ENCODE assay signal across 12 cellular contexts in the genomic region with DNA sequence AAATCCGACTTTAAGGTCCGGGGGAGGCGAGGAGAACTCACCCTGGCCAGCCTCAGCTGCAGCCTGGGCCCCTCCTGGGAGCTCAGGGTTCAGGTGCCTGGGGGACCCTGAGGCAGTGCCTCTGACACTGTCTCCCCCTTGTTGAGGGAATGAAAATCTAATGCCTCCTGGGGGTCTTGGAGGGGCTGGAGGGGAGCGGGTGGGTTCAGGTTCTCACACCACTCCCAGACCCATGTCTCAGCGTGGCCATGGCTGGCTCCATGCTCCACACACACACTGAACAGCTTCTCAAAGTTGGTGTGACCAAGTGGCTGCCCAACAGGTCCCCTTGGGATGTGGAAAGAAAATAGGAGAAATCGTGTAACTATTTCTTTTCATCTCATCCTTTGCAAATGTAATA. TPM values are rescaled to one million over a fixed set of nuclear protein-coding genes. Genes with fewer than 3 reads are reported as not detected.
DNase-seq lines count a peak whose midpoint lies in the region; ATAC-seq and TF ChIP-seq lines count a peak whose summit lies in the region.
"Had no signal": no experiment of that assay in that cellular context is flagged by ENCODE, and none has a peak within 500 bp of the region (broad histone marks: within the 10 kb centered on the region; RNA-seq: fewer than 3 reads in every experiment).

No MANE protein-coding gene starts in this region.

- H3K9me3 ChIP-seq in neuronal stem cell (replicated peaks in 1 of 2; ENCODE audit: control insufficient read depth in 2 of 2, insufficient read depth in 1 of 2, low read depth in 1 of 2, low read length in 2 of 2) = no peaks in the 10 kb centered on the region
- H3K9me3 ChIP-seq: body of pancreas, upper lobe of left lung had no signal

- no peak overlapping the region for H3K27ac Mint-ChIP-seq in stimulated activated naive CD8-positive, alpha-beta T cell treated with anti-CD3 and anti-CD28 coated beads, Interleukin-15, Interleukin-2, amounts not matched to agents 100 ng/mL and 50 ng/mL, for 24 hours
- H3K27ac Mint-ChIP-seq: activated T-cell treated with anti-CD3 and anti-CD28 coated beads, Interleukin-2, amount 50 U/mL, for 24 hours had no signal

- no peak overlapping the region for H3K23ac ChIP-seq in neuronal stem cell (ENCODE audit: low read depth, low read length, poor library complexity)

- no peak overlapping the region for H3K4me2 ChIP-seq in neuronal stem cell (ENCODE audit: insufficient read depth, low read length, poor library complexity, severe bottlenecking)

- no peak overlapping the region for H4K91ac ChIP-seq in neuronal stem cell (ENCODE audit: low read depth, low read length, poor library complexity)

- no peaks in the 10 kb centered on the region for H3K36me3 ChIP-seq in neuronal stem cell (replicated peaks in 1 of 2; ENCODE audit: control insufficient read depth in 2 of 2, insufficient read depth in 2 of 2, low read length in 2 of 2)
- H3K36me3 ChIP-seq: upper lobe of left lung had no signal

- no peaks in the 10 kb centered on the region for H3K36me3 Mint-ChIP-seq in stimulated activated naive CD8-positive, alpha-beta T cell treated with anti-CD3 and anti-CD28 coated beads, Interleukin-15, Interleukin-2, amounts not matched to agents 100 ng/mL and 50 ng/mL, for 24 hours (ENCODE audit: low read depth)

- H2BK5ac ChIP-seq in neuronal stem cell (ENCODE audit: low read length) = no peak overlapping the region

- DNase-seq in stimulated activated naive CD8-positive, alpha-beta T cell treated with anti-CD3 and anti-CD28 coated beads, Interleukin-15, Interleukin-2, amounts not matched to agents 100 U/mL and 50 U/mL, for 24 hours = no peak
- DNase-seq in fibroblast of villous mesenchyme (ENCODE audit: low read depth) (no peak), neuronal stem cell (ENCODE audit: low spot score) (no peak)
- DNase-seq: activated T-cell treated with anti-CD3 and anti-CD28 coated beads, Interleukin-2, amount 50 U/mL, for 24 hours; body of pancreas; midbrain; upper lobe of left lung had no signal

- no peaks in the 10 kb centered on the region for H3K79me1 ChIP-seq in neuronal stem cell (ENCODE audit: low read depth, low read length)

- no peak overlapping the region for H3K9ac ChIP-seq in neuronal stem cell (ENCODE audit: low read depth, low read length, poor library complexity)

- no peaks in the 10 kb centered on the region for H3K9me3 Mint-ChIP-seq in stimulated activated naive CD8-positive, alpha-beta T cell treated with anti-CD3 and anti-CD28 coated beads, Interleukin-15, Interleukin-2, amounts not matched to agents 100 ng/mL and 50 ng/mL, for 24 hours
- H3K9me3 Mint-ChIP-seq: activated T-cell treated with anti-CD3 and anti-CD28 coated beads, Interleukin-2, amount 50 U/mL, for 24 hours had no signal

- H3K4me1 Mint-ChIP-seq in stimulated activated naive CD8-positive, alpha-beta T cell treated with anti-CD3 and anti-CD28 coated beads, Interleukin-15, Interleukin-2, amounts not matched to agents 100 ng/mL and 50 ng/mL, for 24 hours (ENCODE audit: low read depth) = no peaks in the 10 kb centered on the region

- WGBS in neuronal stem cell (ENCODE audit: extremely low coverage in 2 of 2, insufficient read length in 2 of 2, insufficient replicate concordance in 1 of 2), 2 donors = no CpG with 5 or more reads among the region's 6 CpGs

- H3K4me3 ChIP-seq in fibroblast of villous mesenchyme (ENCODE audit: low read depth, low read length) = peak overlapping the region; percentile 72
- no peak overlapping the region for H3K4me3 ChIP-seq in neuronal stem cell (ENCODE audit: low read length in 2 of 2)
- H3K4me3 ChIP-seq: body of pancreas had no signal

- no peak overlapping the region for H2BK120ac ChIP-seq in neuronal stem cell (ENCODE audit: low read depth, low read length)

- no peak overlapping the region for H3K4ac ChIP-seq in neuronal stem cell (ENCODE audit: low read length)

- peaks cover 11 to 23% of the 10 kb centered on the region in 2 donors for H3K4me1 ChIP-seq in neuronal stem cell (ENCODE audit: control insufficient read depth in 2 of 2, insufficient read depth in 1 of 2, low read depth in 1 of 2, low read length in 2 of 2)

- no peak overlapping the region for H3K27ac ChIP-seq in neuronal stem cell (replicated peaks; ENCODE audit: low read length)

- ATAC-seq in stimulated activated naive CD8-positive, alpha-beta T cell treated with anti-CD3 and anti-CD28 coated beads, Interleukin-15, Interleukin-2, amounts not matched to agents 100 U/mL and 50 U/mL, for 24 hours = no peak
- ATAC-seq in GM21381 (IDR thresholded peaks at IDR 0.05; ENCODE audit: unreplicated experiment) (no peak), SK-N-SH treated with all-trans-retinoic acid at 6 μM for 48 hours (no peak), HG03135 (IDR thresholded peaks at IDR 0.05; ENCODE audit: unreplicated experiment) (no peak), GM21723 (IDR thresholded peaks at IDR 0.05; ENCODE audit: unreplicated experiment) (no peak)
- ATAC-seq: body of pancreas had no signal

- H3K27me3 ChIP-seq in neuronal stem cell (ENCODE audit: control insufficient read depth in 3 of 3, insufficient read depth in 3 of 3, low read depth in 1 of 3, low read length in 3 of 3) = peaks cover 9 to 77% (median 41%) of the 10 kb centered on the region in 3 experiments

- peak overlapping the region; percentile 89 for H2AFZ ChIP-seq in neuronal stem cell (ENCODE audit: low read length)

- no peak overlapping the region for H4K8ac ChIP-seq in neuronal stem cell (ENCODE audit: low read depth, low read length)

- no peak overlapping the region for H3K14ac ChIP-seq in neuronal stem cell (ENCODE audit: low read length)

- H2BK12ac ChIP-seq in neuronal stem cell (ENCODE audit: low read length) = no peak overlapping the region

- peak overlapping the region; percentile 50 for H2AK5ac ChIP-seq in neuronal stem cell (ENCODE audit: low read depth, low read length)

- no peak for TF ChIP-seq CTCF in fibroblast of villous mesenchyme (IDR thresholded peaks at IDR 0.05; ENCODE audit: insufficient read depth, low read depth, low read length)

- H3K27me3 Mint-ChIP-seq in stimulated activated naive CD8-positive, alpha-beta T cell treated with anti-CD3 and anti-CD28 coated beads, Interleukin-15, Interleukin-2, amounts not matched to agents 100 ng/mL and 50 ng/mL, for 24 hours = peaks cover 41% of the 10 kb centered on the region

- peak overlapping the region; percentile 59 for H2BK15ac ChIP-seq in neuronal stem cell (ENCODE audit: low read length)

- H3K4me3 Mint-ChIP-seq in stimulated activated naive CD8-positive, alpha-beta T cell treated with anti-CD3 and anti-CD28 coated beads, Interleukin-15, Interleukin-2, amounts not matched to agents 100 ng/mL and 50 ng/mL, for 24 hours = peak overlapping the region; percentile 51
- H3K4me3 Mint-ChIP-seq: activated T-cell treated with anti-CD3 and anti-CD28 coated beads, Interleukin-2, amount 50 U/mL, for 24 hours had no signal

- no peak overlapping the region for H3K18ac ChIP-seq in neuronal stem cell (ENCODE audit: low read length)

TF ChIP-seq in SK-N-SH treated with all-trans-retinoic acid at 6 μM for 48 hours, 23 proteins besides CTCF, POLR2A, EP300 and RAD21 (continues in another document):
- no peak for TF ChIP-seq ZNF70 (CRISPR knock-in tag; IDR thresholded peaks at IDR 0.05)
- TF ChIP-seq BACH2 (CRISPR knock-in tag; IDR thresholded peaks at IDR 0.05; ENCODE audit: borderline replicate concordance) = no peak
- TF ChIP-seq, protein P1, sequence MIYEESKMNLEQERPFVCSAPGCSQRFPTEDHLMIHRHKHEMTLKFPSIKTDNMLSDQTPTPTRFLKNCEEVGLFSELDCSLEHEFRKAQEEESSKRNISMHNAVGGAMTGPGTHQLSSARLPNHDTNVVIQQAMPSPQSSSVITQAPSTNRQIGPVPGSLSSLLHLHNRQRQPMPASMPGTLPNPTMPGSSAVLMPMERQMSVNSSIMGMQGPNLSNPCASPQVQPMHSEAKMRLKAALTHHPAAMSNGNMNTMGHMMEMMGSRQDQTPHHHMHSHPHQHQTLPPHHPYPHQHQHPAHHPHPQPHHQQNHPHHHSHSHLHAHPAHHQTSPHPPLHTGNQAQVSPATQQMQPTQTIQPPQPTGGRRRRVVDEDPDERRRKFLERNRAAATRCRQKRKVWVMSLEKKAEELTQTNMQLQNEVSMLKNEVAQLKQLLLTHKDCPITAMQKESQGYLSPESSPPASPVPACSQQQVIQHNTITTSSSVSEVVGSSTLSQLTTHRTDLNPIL (CRISPR knock-in tag; IDR thresholded peaks at IDR 0.05; ENCODE audit: low read depth) = no peak
- no peak for TF ChIP-seq ZC3H10 (CRISPR knock-in tag; IDR thresholded peaks at IDR 0.05)
- TF ChIP-seq, protein P2, sequence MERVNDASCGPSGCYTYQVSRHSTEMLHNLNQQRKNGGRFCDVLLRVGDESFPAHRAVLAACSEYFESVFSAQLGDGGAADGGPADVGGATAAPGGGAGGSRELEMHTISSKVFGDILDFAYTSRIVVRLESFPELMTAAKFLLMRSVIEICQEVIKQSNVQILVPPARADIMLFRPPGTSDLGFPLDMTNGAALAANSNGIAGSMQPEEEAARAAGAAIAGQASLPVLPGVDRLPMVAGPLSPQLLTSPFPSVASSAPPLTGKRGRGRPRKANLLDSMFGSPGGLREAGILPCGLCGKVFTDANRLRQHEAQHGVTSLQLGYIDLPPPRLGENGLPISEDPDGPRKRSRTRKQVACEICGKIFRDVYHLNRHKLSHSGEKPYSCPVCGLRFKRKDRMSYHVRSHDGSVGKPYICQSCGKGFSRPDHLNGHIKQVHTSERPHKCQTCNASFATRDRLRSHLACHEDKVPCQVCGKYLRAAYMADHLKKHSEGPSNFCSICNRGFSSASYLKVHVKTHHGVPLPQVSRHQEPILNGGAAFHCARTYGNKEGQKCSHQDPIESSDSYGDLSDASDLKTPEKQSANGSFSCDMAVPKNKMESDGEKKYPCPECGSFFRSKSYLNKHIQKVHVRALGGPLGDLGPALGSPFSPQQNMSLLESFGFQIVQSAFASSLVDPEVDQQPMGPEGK (CRISPR knock-in tag; IDR thresholded peaks at IDR 0.05; ENCODE audit: borderline replicate concordance) = no peak
- no peak for TF ChIP-seq PPARA (CRISPR knock-in tag; IDR thresholded peaks at IDR 0.05; ENCODE audit: borderline replicate concordance)
- no peak for TF ChIP-seq RARB (CRISPR knock-in tag; IDR thresholded peaks at IDR 0.05)
- TF ChIP-seq ARNTL (CRISPR knock-in tag; IDR thresholded peaks at IDR 0.05; ENCODE audit: borderline replicate concordance, low read depth) = no peak

RNA-seq across cellular contexts. Expression of a gene that starts 0.9 kb away (rescaled TPM):
- 1.6 and 2.2 TPM in 2 replicates for total RNA-seq in fibroblast of villous mesenchyme
- polyA plus RNA-seq in neuronal stem cell (2013, experiment 1 of 2) = 1.4 TPM
- polyA plus RNA-seq in neuronal stem cell (2013, experiment 2 of 2) = 1.2 TPM

RNA-seq across cellular contexts. Expression of a gene that starts 1.4 kb away (rescaled TPM):
- total RNA-seq in fibroblast of villous mesenchyme = 11.7 and 14.2 TPM in 2 replicates
- 0.98 TPM for polyA plus RNA-seq in neuronal stem cell (2013, experiment 1 of 2)
- polyA plus RNA-seq in neuronal stem cell (2013, experiment 2 of 2) = 0.96 TPM

RNA-seq across cellular contexts. Expression of a gene that starts 37.7 kb away (rescaled TPM):
- total RNA-seq in fibroblast of villous mesenchyme = 13.4 and 14.2 TPM in 2 replicates
- polyA plus RNA-seq in neuronal stem cell (2013, experiment 1 of 2) = 2.4 TPM
- 2.3 TPM for polyA plus RNA-seq in neuronal stem cell (2013, experiment 2 of 2)

RNA-seq across cellular contexts. Expression of a gene that starts 46.7 kb away (rescaled TPM):
- 0.86 and 1.9 TPM in 2 replicates for total RNA-seq in fibroblast of villous mesenchyme
- polyA plus RNA-seq in neuronal stem cell (2013, experiment 1 of 2) = 0.35 TPM
- 0.50 TPM for polyA plus RNA-seq in neuronal stem cell (2013, experiment 2 of 2)
